ENCODE assay signal across 1 cellular context in genomic region chr2:27737676-27738348, GRCh38.
TF ChIP-seq lines count a peak whose summit lies in the region.

No MANE protein-coding gene starts in this region.

TF ChIP-seq in HepG2, 621 proteins besides CTCF, POLR2A, EP300 and RAD21 (continued from another document and continues in another):
- no peak for TF ChIP-seq ZNF407 (CRISPR knock-in tag; IDR thresholded peaks at IDR 0.05; ENCODE audit: not compliant biosample characterization)
- no peak for TF ChIP-seq ZNF589 (CRISPR knock-in tag; conservative IDR thresholded peaks at IDR 0.05)
- TF ChIP-seq ZFYVE20 (CRISPR knock-in tag; IDR thresholded peaks at IDR 0.05; ENCODE audit: borderline replicate concordance, low read depth) = no peak
- peak; percentile 71; the same call in 1 of the 2 replicates for TF ChIP-seq MTA1 (CRISPR knock-in tag; IDR thresholded peaks at IDR 0.05; ENCODE audit: borderline replicate concordance)
- no peak for TF ChIP-seq RARG (CRISPR knock-in tag; IDR thresholded peaks at IDR 0.05; ENCODE audit: low read depth)
- TF ChIP-seq ZSCAN31 (CRISPR knock-in tag; IDR thresholded peaks at IDR 0.05; ENCODE audit: low read depth) = peak; percentile 78; the same call in 1 of the 2 replicates
- TF ChIP-seq RNF2 (conservative IDR thresholded peaks at IDR 0.05; ENCODE audit: low read depth) = no peak
- no peak for TF ChIP-seq ATF5 (CRISPR knock-in tag; IDR thresholded peaks at IDR 0.05; ENCODE audit: low read depth)
- TF ChIP-seq ONECUT2 (CRISPR knock-in tag; IDR thresholded peaks at IDR 0.05) = no peak
- no peak for TF ChIP-seq IRX3 (CRISPR knock-in tag; IDR thresholded peaks at IDR 0.05; ENCODE audit: borderline replicate concordance, low read depth)
- TF ChIP-seq TBX3 (IDR thresholded peaks at IDR 0.05; ENCODE audit: borderline replicate concordance) = no peak
- no peak for TF ChIP-seq ZNF75D (CRISPR knock-in tag; IDR thresholded peaks at IDR 0.05; ENCODE audit: borderline replicate concordance)
- no peak for TF ChIP-seq ZNF18 (CRISPR knock-in tag; IDR thresholded peaks at IDR 0.05; ENCODE audit: insufficient replicate concordance)
- no peak for TF ChIP-seq GPBP1L1 (CRISPR knock-in tag; IDR thresholded peaks at IDR 0.05)
- TF ChIP-seq SMAD1 (CRISPR knock-in tag; IDR thresholded peaks at IDR 0.05; ENCODE audit: borderline replicate concordance, low read depth) = peak; percentile 19; the same call in 1 of the 2 replicates
- TF ChIP-seq FOXM1 (CRISPR knock-in tag; IDR thresholded peaks at IDR 0.05) = no peak
- no peak for TF ChIP-seq GATA4 (IDR thresholded peaks at IDR 0.05; ENCODE audit: borderline replicate concordance, low read depth)
- TF ChIP-seq ARID4A (CRISPR knock-in tag; IDR thresholded peaks at IDR 0.05; ENCODE audit: borderline replicate concordance) = no peak; the same call in 1 of the 2 replicates
- no peak for TF ChIP-seq ZNF530 (CRISPR knock-in tag; IDR thresholded peaks at IDR 0.05; ENCODE audit: low read depth)
- TF ChIP-seq ZNF34 (CRISPR knock-in tag; IDR thresholded peaks at IDR 0.05; ENCODE audit: borderline replicate concordance) = no peak
- no peak for TF ChIP-seq DBP (CRISPR knock-in tag; IDR thresholded peaks at IDR 0.05; ENCODE audit: not compliant biosample characterization)
- TF ChIP-seq ZC3H13 (CRISPR knock-in tag; IDR thresholded peaks at IDR 0.05) = no peak
- peak; percentile 43 for TF ChIP-seq NCOA2 (CRISPR knock-in tag; IDR thresholded peaks at IDR 0.05)
- TF ChIP-seq TCF7L2 (IDR thresholded peaks at IDR 0.05; ENCODE audit: low read depth, low read length) = no peak
- TF ChIP-seq ZNF570 (CRISPR knock-in tag; IDR thresholded peaks at IDR 0.05; ENCODE audit: borderline replicate concordance) = no peak
- TF ChIP-seq JUNB (CRISPR knock-in tag; IDR thresholded peaks at IDR 0.05; ENCODE audit: borderline replicate concordance) = 0 out of 2 replicates have a peak, but pooled peaks have one; percentile 41
- TF ChIP-seq ZFP62 (CRISPR knock-in tag; IDR thresholded peaks at IDR 0.05) = 0 out of 2 replicates have a peak, but pooled peaks have one; percentile 42
- peak; percentile 98 for TF ChIP-seq ZKSCAN8 (CRISPR knock-in tag; IDR thresholded peaks at IDR 0.05; ENCODE audit: borderline replicate concordance)
- TF ChIP-seq JUN (CRISPR knock-in tag; IDR thresholded peaks at IDR 0.05) = no peak
- TF ChIP-seq SSRP1 (CRISPR knock-in tag; IDR thresholded peaks at IDR 0.05) = 0 out of 2 replicates have a peak, but pooled peaks have one; percentile 82
- 0 out of 2 replicates have a peak, but pooled peaks have one; percentile 68 for TF ChIP-seq ZNF3 (CRISPR knock-in tag; IDR thresholded peaks at IDR 0.05)
- no peak for TF ChIP-seq ZNF713 (CRISPR knock-in tag; IDR thresholded peaks at IDR 0.05)
- no peak for TF ChIP-seq ZNF788 (CRISPR knock-in tag; IDR thresholded peaks at IDR 0.05; ENCODE audit: borderline replicate concordance)
- no peak for TF ChIP-seq ZZZ3 (CRISPR knock-in tag; IDR thresholded peaks at IDR 0.05; ENCODE audit: borderline replicate concordance)
- TF ChIP-seq HMGXB4 (CRISPR knock-in tag; IDR thresholded peaks at IDR 0.05; ENCODE audit: borderline replicate concordance in 1 of 2, low read depth in 1 of 2) = peak in 1 of 2 experiments; percentile 31; a peak in 1 of 4 replicates
- peak; percentile 77; the same call in 1 of the 2 replicates for TF ChIP-seq ZFP91 (CRISPR knock-in tag; IDR thresholded peaks at IDR 0.05; ENCODE audit: borderline replicate concordance)
- TF ChIP-seq DR1 (CRISPR knock-in tag; IDR thresholded peaks at IDR 0.05) = no peak; the same call in 1 of the 2 replicates
- no peak for TF ChIP-seq JDP2 (CRISPR knock-in tag; IDR thresholded peaks at IDR 0.05; ENCODE audit: borderline replicate concordance)
- TF ChIP-seq NKX3-1 (CRISPR knock-in tag; IDR thresholded peaks at IDR 0.05) = no peak
- no peak for TF ChIP-seq MBNL3 (CRISPR knock-in tag; conservative IDR thresholded peaks at IDR 0.05)
- TF ChIP-seq CHD4 (IDR thresholded peaks at IDR 0.05; ENCODE audit: borderline replicate concordance, low read length) = peak; percentile 64; the same call in 1 of the 2 replicates
- no peak for TF ChIP-seq TARDBP (CRISPR knock-in tag; IDR thresholded peaks at IDR 0.05)
- no peak for TF ChIP-seq ZNF138 (CRISPR knock-in tag; IDR thresholded peaks at IDR 0.05; ENCODE audit: low read depth)
- no peak for TF ChIP-seq PAF1 (CRISPR knock-in tag; IDR thresholded peaks at IDR 0.05)
